Comparison of ENCODE assay signal across 8 cellular contexts in the genomic region with DNA sequence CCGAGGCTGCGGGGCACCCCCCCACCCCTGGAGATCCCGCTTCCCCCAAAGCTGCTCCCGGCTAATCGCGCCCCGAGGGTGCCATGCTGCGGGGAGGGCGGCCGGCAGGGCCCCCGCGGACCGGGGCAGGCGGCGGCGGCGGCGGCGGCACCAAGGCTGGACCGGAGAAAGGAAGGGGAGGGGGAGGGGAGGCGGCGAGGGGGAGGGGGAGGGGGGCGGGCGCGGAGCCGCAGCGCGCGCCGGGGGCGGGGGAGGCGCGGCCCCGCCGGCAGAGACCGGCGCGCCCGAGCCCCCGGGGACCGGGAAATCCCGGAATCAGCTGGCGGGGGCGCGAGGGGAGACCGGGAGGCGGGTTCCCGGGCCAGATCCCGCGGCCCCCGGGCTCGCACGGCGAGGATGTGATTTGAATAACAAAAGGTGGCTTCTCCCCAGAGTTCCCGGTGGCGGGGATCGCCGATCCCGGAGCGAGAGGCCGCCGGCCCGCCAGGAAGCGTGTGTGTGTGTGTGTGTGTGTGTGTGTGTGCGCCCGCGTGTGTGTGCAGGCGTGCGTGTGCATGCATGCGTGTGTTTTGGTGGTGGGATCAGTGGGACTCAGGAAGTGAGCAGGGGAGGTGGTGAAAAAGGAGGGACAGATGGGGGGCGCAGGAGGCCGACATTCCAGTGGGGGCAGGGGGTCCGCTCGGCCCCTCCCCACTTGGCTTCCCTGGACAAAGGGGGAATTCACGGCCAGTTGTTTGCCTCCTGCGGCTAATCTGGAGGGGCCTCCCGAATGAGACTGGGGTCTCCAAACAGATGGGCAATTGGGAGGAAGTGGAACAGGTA.
DNase-seq lines count a peak whose midpoint lies in the region; ATAC-seq lines count a peak whose summit lies in the region.

No MANE protein-coding gene starts in this region.

- H3K27ac Mint-ChIP-seq in IgD-negative memory B cell: peak overlapping the region in 2 of 3 donors; percentile 53 to 83

- no peaks in the 10 kb centered on the region for H3K27me3 ChIP-seq in layer of hippocampus (ENCODE audit: control insufficient read depth, insufficient read depth, low read length)

- peak overlapping the region; percentile 25 to 92 (median 84) for H3K4me3 Mint-ChIP-seq in IgD-negative memory B cell

- H3K4me1 Mint-ChIP-seq in IgD-negative memory B cell: peaks cover 0 to 3% (median 1%) of the 10 kb centered on the region in 3 donors

- peak overlapping the region; percentile 90 for H3K27ac ChIP-seq in layer of hippocampus (ENCODE audit: low read depth, low read length)

- DNase-seq in COLO668 (lab: John Stamatoyannopoulos, UW; ENCODE audit: unreplicated experiment) (peak; percentile 72), UCSD-AML1 (lab: John Stamatoyannopoulos, UW; ENCODE audit: unreplicated experiment) (peak; percentile 41), SKM-1 treated with dmso at 0.1 percent for 144 hours (lab: John Stamatoyannopoulos, UW; ENCODE audit: unreplicated experiment) (no peak)
- DNase-seq in central memory CD4-positive, alpha-beta T cell: peak; percentile 30
- DNase-seq in stimulated activated CD4-positive, alpha-beta T cell treated with anti-CD3 and anti-CD28 coated beads, Interleukin-1b, Interleukin-23, amount 100 ng/mL, for 48 hours: peak; percentile 22

- H3K9me3 Mint-ChIP-seq in IgD-negative memory B cell: no peaks in the 10 kb centered on the region

- no peak for ATAC-seq in GM18873 (IDR thresholded peaks at IDR 0.05; ENCODE audit: low FRiP score, unreplicated experiment)

- no peaks in the 10 kb centered on the region for H3K36me3 Mint-ChIP-seq in IgD-negative memory B cell

- H3K27me3 Mint-ChIP-seq in IgD-negative memory B cell: peaks cover 8% of the 10 kb centered on the region
